ENCODE assay signal across 8 cellular contexts in genomic region chr16:89328412-89329400, GRCh38.
DNase-seq lines count a peak whose midpoint lies in the region; ATAC-seq and TF ChIP-seq lines count a peak whose summit lies in the region.
"Not testable (repeated sequence)": the region's sequence is repeated elsewhere in the genome, so short reads cannot be mapped to it uniquely, and the experiment has no call there.

No MANE protein-coding gene starts in this region.

- H3K36me3 Mint-ChIP-seq in activated naive CD8-positive, alpha-beta T cell = not testable (repeated sequence)
- H3K36me3 Mint-ChIP-seq in effector memory CD8-positive, alpha-beta T cell (ENCODE audit: insufficient read depth) = peaks cover 31% of the 10 kb centered on the region
- H3K36me3 Mint-ChIP-seq in stimulated activated naive CD8-positive, alpha-beta T cell treated with anti-CD3 and anti-CD28 coated beads, Interleukin-15, Interleukin-2, amounts not matched to agents 100 ng/mL and 50 ng/mL, for 24 hours (ENCODE audit: low read depth) = peaks cover 13% of the 10 kb centered on the region

- peak overlapping the region in 3 of 11 experiments; percentile 10 to 42 (median 23); a peak in 2 of 22 replicates for H3K27ac ChIP-seq in BLaER1 treated with 17β-estradiol and CSF1 and Interleukin-3, amounts not matched to agents 10 nM and 100 nM
- H3K27ac ChIP-seq in HCT116 (ENCODE audit: low read depth, low read length) (peak overlapping the region; percentile 80), SJSA1 (peak overlapping the region; percentile 19; the same call in 1 of the 2 replicates), left lung (peak overlapping the region in 1 of 2 donors; percentile 73), osteoblast (ENCODE audit: low read depth, low read length) (peak overlapping the region; percentile 96)

- H3K4me1 ChIP-seq in BLaER1 treated with 17β-estradiol and CSF1 and Interleukin-3, amounts not matched to agents 10 nM and 100 nM = peaks cover 94 to 100% (median 100%) of the 10 kb centered on the region in 10 experiments
- H3K4me1 ChIP-seq in HCT116 (ENCODE audit: control insufficient read depth in 1 of 2, insufficient read depth in 2 of 2, low read length in 2 of 2) (peaks cover 96 to 98% of the 10 kb centered on the region in 2 experiments), SJSA1 (replicated peaks) (peaks cover 48% of the 10 kb centered on the region), left lung (peaks cover 12 to 86% of the 10 kb centered on the region in 2 donors), osteoblast (ENCODE audit: insufficient read depth, low read length) (peaks cover 56% of the 10 kb centered on the region)

- H3K9me3 ChIP-seq in BLaER1 treated with 17β-estradiol and CSF1 and Interleukin-3, amounts not matched to agents 10 nM and 100 nM (replicated peaks in 1 of 11); HCT116 (ENCODE audit: control insufficient read depth in 1 of 2, insufficient read depth in 1 of 2, low read depth in 1 of 2, low read length in 2 of 2); SJSA1 (replicated peaks); left lung; osteoblast (ENCODE audit: low read depth, low read length): not testable (repeated sequence)

- peaks cover 87% of the 10 kb centered on the region for H3K4me1 Mint-ChIP-seq in activated naive CD8-positive, alpha-beta T cell (ENCODE audit: low read depth)
- H3K4me1 Mint-ChIP-seq in effector memory CD8-positive, alpha-beta T cell (ENCODE audit: low read depth in 2 of 2) = peaks cover 68% of the 10 kb centered on the region in 2 donors
- H3K4me1 Mint-ChIP-seq in stimulated activated naive CD8-positive, alpha-beta T cell treated with anti-CD3 and anti-CD28 coated beads, Interleukin-15, Interleukin-2, amounts not matched to agents 100 ng/mL and 50 ng/mL, for 24 hours (ENCODE audit: low read depth) = peaks cover 95% of the 10 kb centered on the region

- CTCF ChIA-PET in HCT116 (lab: Charles Lee) = not testable (repeated sequence)

- H3K27me3 ChIP-seq in BLaER1 treated with 17β-estradiol and CSF1 and Interleukin-3, amounts not matched to agents 10 nM and 100 nM; HCT116 (ENCODE audit: insufficient read depth, low read length); SJSA1 (replicated peaks); left lung; osteoblast (ENCODE audit: insufficient read depth, low read length): not testable (repeated sequence)

- H3K9ac ChIP-seq in BLaER1 treated with 17β-estradiol and CSF1 and Interleukin-3, amounts not matched to agents 10 nM and 100 nM = peak overlapping the region in 3 of 11 experiments; percentile 10 to 31 (median 21); a peak in 5 of 22 replicates
- peak overlapping the region; percentile 55 for H3K9ac ChIP-seq in HCT116 (ENCODE audit: low read length)

- H3K79me2 ChIP-seq in HCT116 (ENCODE audit: insufficient read depth, low read length) (peaks cover 100% of the 10 kb centered on the region), osteoblast (ENCODE audit: insufficient read depth, low read length) (peaks cover 97% of the 10 kb centered on the region)

- peak overlapping the region; percentile 81 for H3K27ac Mint-ChIP-seq in activated naive CD8-positive, alpha-beta T cell
- peak overlapping the region; percentile 38 to 60 for H3K27ac Mint-ChIP-seq in effector memory CD8-positive, alpha-beta T cell
- peak overlapping the region; percentile 74 for H3K27ac Mint-ChIP-seq in stimulated activated naive CD8-positive, alpha-beta T cell treated with anti-CD3 and anti-CD28 coated beads, Interleukin-15, Interleukin-2, amounts not matched to agents 100 ng/mL and 50 ng/mL, for 24 hours

- TF ChIP-seq POLR2A in HCT116 (IDR thresholded peaks at IDR 0.05; ENCODE audit: borderline replicate concordance, extremely low read depth, insufficient read depth, insufficient read length) = not testable (repeated sequence)

- TF ChIP-seq RAD21 in HCT116 (IDR thresholded peaks at IDR 0.05; ENCODE audit: low read depth) = not testable (repeated sequence)

- intact Hi-C loops in HCT116 (cut with micrococcal nuclease) = loop anchor here (2.0 to 10.0 kb wide), 2 partner anchors 84 to 180 kb away; partner anchors contain the start of gene SPG7
- intact Hi-C loops in left lung (cut with DNase I) = not testable (repeated sequence)

- not testable (repeated sequence) for H3K9me3 Mint-ChIP-seq in activated naive CD8-positive, alpha-beta T cell (ENCODE audit: low read depth); effector memory CD8-positive, alpha-beta T cell; stimulated activated naive CD8-positive, alpha-beta T cell treated with anti-CD3 and anti-CD28 coated beads, Interleukin-15, Interleukin-2, amounts not matched to agents 100 ng/mL and 50 ng/mL, for 24 hours

- not testable (repeated sequence) for TF ChIP-seq CTCF in HCT116 (IDR thresholded peaks at IDR 0.05 in 2 of 3, conservative IDR thresholded peaks at IDR 0.05 in 1 of 3; ENCODE audit: borderline replicate concordance in 1 of 3, insufficient read depth in 1 of 3, low read depth in 2 of 3, low read length in 2 of 3); left lung (IDR thresholded peaks at IDR 0.05); osteoblast (IDR thresholded peaks at IDR 0.05; ENCODE audit: extremely low read depth, low read depth, low read length)

- not testable (repeated sequence) for H2AFZ ChIP-seq in HCT116 (ENCODE audit: low read depth, low read length, poor library complexity, severe bottlenecking); osteoblast (ENCODE audit: low read length)

- POLR2A ChIA-PET in HCT116 (lab: Charles Lee) = interaction anchor here (1.6 kb wide), 1 partner anchor 230 kb away, joined by 5 read pairs; no protein-coding TSS in a partner anchor

- H3K27me3 Mint-ChIP-seq in activated naive CD8-positive, alpha-beta T cell; effector memory CD8-positive, alpha-beta T cell; stimulated activated naive CD8-positive, alpha-beta T cell treated with anti-CD3 and anti-CD28 coated beads, Interleukin-15, Interleukin-2, amounts not matched to agents 100 ng/mL and 50 ng/mL, for 24 hours: not testable (repeated sequence)

- peak overlapping the region; percentile 65 to 98 (median 90) for H3K4me2 ChIP-seq in BLaER1 treated with 17β-estradiol and CSF1 and Interleukin-3, amounts not matched to agents 10 nM and 100 nM
- H3K4me2 ChIP-seq in HCT116 (ENCODE audit: low read length) = peak overlapping the region; percentile 89
- H3K4me2 ChIP-seq in osteoblast (ENCODE audit: insufficient read depth, low read length) = not testable (repeated sequence)

- H4K20me1 ChIP-seq in BLaER1 treated with 17β-estradiol and CSF1 and Interleukin-3, amounts not matched to agents 10 nM and 100 nM = peaks cover 100% of the 10 kb centered on the region in 11 experiments
- not testable (repeated sequence) for H4K20me1 ChIP-seq in HCT116 (ENCODE audit: insufficient read depth)
- H4K20me1 ChIP-seq in osteoblast (ENCODE audit: insufficient read depth, low read length) = peaks cover 25% of the 10 kb centered on the region

- not testable (repeated sequence) for H3K4me3 Mint-ChIP-seq in activated naive CD8-positive, alpha-beta T cell; stimulated activated naive CD8-positive, alpha-beta T cell treated with anti-CD3 and anti-CD28 coated beads, Interleukin-15, Interleukin-2, amounts not matched to agents 100 ng/mL and 50 ng/mL, for 24 hours
- H3K4me3 Mint-ChIP-seq in effector memory CD8-positive, alpha-beta T cell = peak overlapping the region in 1 of 2 donors; percentile 44

- not testable (repeated sequence) for DNase-seq in HCT116 (ENCODE audit: low read depth, low spot score); SJSA1 (ENCODE audit: low read depth in 1 of 2, low spot score in 2 of 2); effector memory CD8-positive, alpha-beta T cell; osteoblast (ENCODE audit: insufficient read length, low spot score, missing footprints)
- peak; percentile 30 to 65 for DNase-seq in left lung

- RAD21 ChIA-PET in HCT116 (lab: Charles Lee; ENCODE audit: low non-redundant PET in 1 of 2, low total read pairs in 2 of 2, uncharacterized antibody in 2 of 2, unreplicated experiment in 2 of 2) = not testable (repeated sequence)

- not testable (repeated sequence) for H3K4me3 ChIP-seq in BLaER1 treated with 17β-estradiol and CSF1 and Interleukin-3, amounts not matched to agents 10 nM and 100 nM; SJSA1; left lung; osteoblast (ENCODE audit: insufficient read depth, low read length)
- peak overlapping the region; percentile 4 to 17; a peak in 2 of 4 replicates for H3K4me3 ChIP-seq in HCT116 (replicated peaks in 1 of 2; ENCODE audit: low read depth in 1 of 2, low read length in 2 of 2)

- H3K36me3 ChIP-seq in BLaER1 treated with 17β-estradiol and CSF1 and Interleukin-3, amounts not matched to agents 10 nM and 100 nM = peaks cover 6 to 36% (median 29%) of the 10 kb centered on the region in 11 experiments; a peak in 19 of 22 replicates
- not testable (repeated sequence) for H3K36me3 ChIP-seq in HCT116 (ENCODE audit: control insufficient read depth in 1 of 2, insufficient read depth in 2 of 2, low read length in 2 of 2); left lung; osteoblast (ENCODE audit: insufficient read depth, low read length)
- peaks cover 14% of the 10 kb centered on the region for H3K36me3 ChIP-seq in SJSA1

- ATAC-seq in HCT116; effector memory CD8-positive, alpha-beta T cell (replicated peaks); left lung: not testable (repeated sequence)

- not testable (repeated sequence) for H3K9me2 ChIP-seq in HCT116 (ENCODE audit: insufficient read depth)

- not testable (repeated sequence) for BruUV-seq in HCT116 (replicated peaks; lab: Mats Ljungman, UMichigan)

TF ChIP-seq in HCT116, 20 proteins besides CTCF, POLR2A, EP300 and RAD21:
- TF ChIP-seq POLR2AphosphoS5 (IDR thresholded peaks at IDR 0.05; ENCODE audit: low read depth, low read length) = peak; percentile 16
TF ChIP-seq in HCT116: peak in this region for 1; not testable (repeated sequence) for 19.
